Comparison of ENCODE assay signal across 19 cellular contexts in the genomic region with DNA sequence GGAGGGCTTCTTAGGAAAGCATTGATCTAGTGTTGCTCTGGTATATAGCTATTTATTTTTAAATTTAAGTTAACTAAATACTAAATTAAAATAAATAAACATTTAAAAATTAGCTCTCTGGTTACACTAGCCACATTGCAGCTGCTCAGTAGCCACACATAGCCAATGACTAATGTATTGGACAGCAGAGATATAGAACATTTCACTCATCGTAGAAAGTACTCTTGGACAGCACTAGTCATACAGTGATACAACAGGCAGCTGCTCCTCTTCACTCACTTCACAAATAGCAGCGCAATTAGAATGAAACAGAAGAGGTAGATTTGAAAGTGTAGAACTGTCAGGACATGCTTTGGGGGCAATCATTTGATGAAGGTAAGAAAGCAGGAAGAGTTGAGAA.
"Had no signal": no experiment of that assay in that cellular context is flagged by ENCODE, and none has a peak within 500 bp of the region (broad histone marks: within the 10 kb centered on the region; RNA-seq: fewer than 3 reads in every experiment).

No MANE protein-coding gene starts in this region.

- H3K9me3 ChIP-seq: heart right ventricle, mucosa of descending colon, pancreas, upper lobe of right lung had no signal

- ATAC-seq: activated T-cell treated with anti-CD3 and anti-CD28 coated beads, Interleukin-2, amount 50 U/mL, for 72 hours; effector memory CD8-positive, alpha-beta T cell; mucosa of descending colon; natural killer cell; pancreas; sciatic nerve; T-helper 17 cell; upper lobe of right lung had no signal

- DNase-seq: activated CD4-positive, alpha-beta T cell treated with anti-CD3 and anti-CD28 coated beads for 1 hour; activated CD8-positive, alpha-beta memory T cell treated with anti-CD3 and anti-CD28 coated beads for 24 hours; activated effector memory CD4-positive, alpha-beta T cell treated with anti-CD3 and anti-CD28 coated beads, Interleukin-2, amount 50 U/mL, for 16 hours; activated naive CD4-positive, alpha-beta T cell treated with anti-CD3 and anti-CD28 coated beads, Interleukin-2, amount 50 U/mL, for 16 hours; activated T-cell treated with anti-CD3 and anti-CD28 coated beads, Interleukin-2, amount 50 U/mL, for 72 hours; dermis blood vessel endothelial cell; effector memory CD8-positive, alpha-beta T cell; heart right ventricle; kidney glomerular epithelial cell; mucosa of descending colon; natural killer cell; pancreas; stimulated activated CD8-positive, alpha-beta memory T cell treated with anti-CD3 and anti-CD28 coated beads, Interleukin-4, amount 100 ng/mL, for 48 hours; stimulated activated naive CD4-positive, alpha-beta T cell; T-helper 17 cell; upper lobe of right lung; WERI-Rb-1 had no signal

- H3K27ac ChIP-seq: heart right ventricle, pancreas, upper lobe of right lung, WERI-Rb-1 had no signal

- H3K4me3 ChIP-seq: cardiac muscle cell, heart right ventricle, mucosa of descending colon, pancreas, upper lobe of right lung had no signal

- H3K27me3 ChIP-seq: cardiac muscle cell, heart right ventricle, pancreas, upper lobe of right lung had no signal
